Comparison of ENCODE assay signal across 15 cellular contexts in the genomic region with DNA sequence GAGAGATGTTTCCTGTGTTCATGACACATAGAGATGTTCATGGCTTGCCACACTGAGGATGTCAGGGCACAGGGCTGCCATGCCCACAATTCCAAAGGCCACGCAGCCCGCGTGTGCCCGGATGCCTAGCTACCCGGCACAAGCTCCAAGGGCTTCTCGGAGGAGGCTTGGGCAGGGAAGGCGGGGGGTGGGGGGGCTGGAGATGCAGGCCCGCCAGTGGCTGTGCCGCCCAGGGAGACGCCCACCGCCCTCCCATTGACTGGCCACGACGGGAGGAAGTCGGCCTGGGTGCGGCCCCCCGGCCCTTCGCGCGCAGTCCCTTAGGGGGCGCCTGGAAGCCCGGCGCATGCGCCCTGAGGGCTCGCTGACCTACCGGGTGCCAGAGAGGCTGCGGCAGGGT. TPM values are rescaled to one million over a fixed set of nuclear protein-coding genes. Genes with fewer than 3 reads are reported as not detected.
"Had no signal": no experiment of that assay in that cellular context is flagged by ENCODE, and none has a peak within 500 bp of the region (broad histone marks: within the 10 kb centered on the region; RNA-seq: fewer than 3 reads in every experiment).

A gene with protein sequence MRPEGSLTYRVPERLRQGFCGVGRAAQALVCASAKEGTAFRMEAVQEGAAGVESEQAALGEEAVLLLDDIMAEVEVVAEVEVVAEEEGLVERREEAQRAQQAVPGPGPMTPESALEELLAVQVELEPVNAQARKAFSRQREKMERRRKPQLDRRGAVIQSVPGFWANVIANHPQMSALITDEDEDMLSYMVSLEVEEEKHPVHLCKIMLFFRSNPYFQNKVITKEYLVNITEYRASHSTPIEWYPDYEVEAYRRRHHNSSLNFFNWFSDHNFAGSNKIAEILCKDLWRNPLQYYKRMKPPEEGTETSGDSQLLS (plus strand): TSS at position 301 of the 400 bp plus-strand sequence. CDS start 46 bp downstream, at position 347.

RNA-seq across cellular contexts. Expression of the gene that starts here (rescaled TPM):
- total RNA-seq: stomach, subcutaneous adipose tissue, suprapubic skin, temporal lobe, thoracic aorta, thyroid gland, tibial nerve, transverse colon, upper lobe of left lung, upper lobe of right lung, ureter, urinary bladder, uterus, vagina had no signal
- polyA plus RNA-seq: stomach, thymus, urinary bladder had no signal
